31 cellular contexts compared by ENCODE assay signal in the genomic region with DNA sequence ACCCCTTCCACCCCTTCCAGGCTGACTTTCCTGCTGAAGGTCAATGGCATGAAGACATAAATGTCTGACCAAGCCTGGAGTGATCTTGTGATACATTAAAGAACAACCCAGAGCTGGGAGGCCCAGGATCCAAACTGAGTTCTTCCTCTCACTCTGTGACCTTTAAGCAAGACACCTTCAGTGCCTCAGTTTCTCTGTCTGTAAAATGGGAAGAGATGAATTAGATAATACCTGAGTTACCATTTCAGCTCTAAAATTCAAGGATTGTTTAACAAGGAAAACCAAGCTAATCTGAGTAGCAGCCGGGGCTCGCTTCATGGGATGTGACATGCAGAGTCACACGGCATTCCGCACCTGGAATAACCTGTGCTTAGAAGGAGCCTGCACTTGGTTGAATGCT.
"Had no signal": no experiment of that assay in that cellular context is flagged by ENCODE, and none has a peak within 500 bp of the region (broad histone marks: within the 10 kb centered on the region; RNA-seq: fewer than 3 reads in every experiment).

No MANE protein-coding gene starts in this region.

- ATAC-seq: activated CD8-positive, alpha-beta T cell treated with anti-CD3 and anti-CD28 coated beads for 36 hours; activated naive CD8-positive, alpha-beta T cell treated with anti-CD3 and anti-CD28 coated beads, Interleukin-2, amount 50 U/mL, for 24 hours; activated T-cell treated with anti-CD3 and anti-CD28 coated beads, Interleukin-2, amount 50 U/mL, for 4 hours; activated T-cell treated with anti-CD3 and anti-CD28 coated beads, Interleukin-2, amount 50 U/mL, for 72 hours; activated T-helper 17 cell treated with anti-CD3 and anti-CD28 coated beads, Interleukin-2, amount 50 U/mL, for 72 hours had no signal

- H3K4me3 ChIP-seq: ascending aorta, breast epithelium had no signal

- H3K27me3 ChIP-seq: ascending aorta, brain microvascular endothelial cell, breast epithelium had no signal

- DNase-seq: activated B cell treated with CpG ODN at 0.5 μM for 24 hours; activated CD4-positive, alpha-beta memory T cell treated with anti-CD3 and anti-CD28 coated beads for 36 hours; activated CD4-positive, alpha-beta T cell treated with anti-CD3 and anti-CD28 coated beads for 4 hours; activated CD4-positive, alpha-beta T cell treated with anti-CD3 and anti-CD28 coated beads, Interleukin-2, amount 10 ng/mL, durations not matched to agents 24 days and 14 days; activated CD4-positive, alpha-beta T cell treated with anti-CD3 and anti-CD28 coated beads, Interleukin-2, amount 50 U/mL, for 1 hour; activated CD4-positive, alpha-beta T cell treated with anti-CD3 and anti-CD28 coated beads, Interleukin-2, amount 50 U/mL, for 4 hours; activated CD4-positive, CD25-positive, alpha-beta regulatory T cell treated with anti-CD3 and anti-CD28 coated beads, Interleukin-2, amount 50 U/mL, for 72 hours; activated CD8-positive, alpha-beta memory T cell treated with anti-CD3 and anti-CD28 coated beads, Interleukin-2, amount 50 U/mL, for 4 hours; activated CD8-positive, alpha-beta T cell treated with anti-CD3 and anti-CD28 coated beads for 36 hours; activated effector memory CD4-positive, alpha-beta T cell treated with anti-CD3 and anti-CD28 coated beads, Interleukin-2, amount 50 U/mL, for 16 hours; activated gamma-delta T cell treated with Interleukin-2 at 50 U/mL for 16 hours; activated naive CD4-positive, alpha-beta T cell; activated naive CD4-positive, alpha-beta T cell treated with anti-CD3 and anti-CD28 coated beads, Interleukin-2, amount 10 ng/mL, durations not matched to agents 7 days and 5 days; activated naive CD8-positive, alpha-beta T cell treated with anti-CD3 and anti-CD28 coated beads, Interleukin-2, amount 10 ng/mL, durations not matched to agents 7 days and 5 days; activated naive CD8-positive, alpha-beta T cell treated with anti-CD3 and anti-CD28 coated beads, Interleukin-2, amount 50 U/mL, for 24 hours; activated T-cell treated with anti-CD3 and anti-CD28 coated beads for 4 hours; activated T-cell treated with anti-CD3 and anti-CD28 coated beads, Interleukin-2, amount 50 U/mL, for 1 hour; activated T-cell treated with anti-CD3 and anti-CD28 coated beads, Interleukin-2, amount 50 U/mL, for 4 hours; activated T-cell treated with anti-CD3 and anti-CD28 coated beads, Interleukin-2, amount 50 U/mL, for 72 hours; amygdala; anterior cingulate cortex; brain microvascular endothelial cell; central memory CD4-positive, alpha-beta T cell; T-helper 1 cell; T-helper 2 cell; T-helper 9 cell had no signal

- H3K27ac ChIP-seq: ascending aorta, brain microvascular endothelial cell, breast epithelium, VCaP had no signal

- H3K36me3 ChIP-seq: ascending aorta, brain microvascular endothelial cell, breast epithelium had no signal

- H3K4me1 ChIP-seq: ascending aorta, breast epithelium had no signal

- H3K9me3 ChIP-seq: ascending aorta, breast epithelium had no signal

- FAIRE-seq: TTC549 had no signal
